In the genomic region with DNA sequence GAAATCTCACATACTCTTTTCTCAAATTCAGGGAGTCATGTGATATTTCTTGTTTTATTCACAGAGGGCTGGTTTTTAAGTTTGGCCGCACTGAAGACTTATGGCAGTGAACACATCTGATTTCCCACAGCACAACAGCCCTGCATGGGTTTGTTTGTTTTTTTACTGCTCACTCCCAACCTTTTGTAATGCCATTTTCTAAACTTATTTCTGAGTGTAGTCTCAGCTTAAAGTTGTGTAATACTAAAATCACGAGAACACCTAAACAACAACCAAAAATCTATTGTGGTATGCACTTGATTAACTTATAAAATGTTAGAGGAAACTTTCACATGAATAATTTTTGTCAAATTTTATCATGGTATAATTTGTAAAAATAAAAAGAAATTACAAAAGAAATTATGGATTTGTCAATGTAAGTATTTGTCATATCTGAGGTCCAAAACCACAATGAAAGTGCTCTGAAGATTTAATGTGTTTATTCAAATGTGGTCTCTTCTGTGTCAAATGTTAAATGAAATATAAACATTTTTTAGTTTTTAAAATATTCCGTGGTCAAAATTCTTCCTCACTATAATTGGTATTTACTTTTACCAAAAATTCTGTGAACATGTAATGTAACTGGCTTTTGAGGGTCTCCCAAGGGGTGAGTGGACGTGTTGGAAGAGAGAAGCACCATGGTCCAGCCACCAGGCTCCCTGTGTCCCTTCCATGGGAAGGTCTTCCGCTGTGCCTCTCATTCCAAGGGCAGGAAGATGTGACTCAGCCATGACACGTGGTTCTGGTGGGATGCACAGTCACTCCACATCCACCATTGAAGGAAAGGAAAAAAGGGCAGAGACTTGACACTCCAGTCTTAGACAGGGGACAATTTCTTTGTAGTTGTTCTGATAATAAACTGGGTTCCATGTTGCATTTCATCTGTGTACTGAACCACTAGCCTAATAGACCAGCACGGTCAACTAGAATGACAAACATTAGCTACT, we compare ENCODE assay signal across 10 cellular contexts. TPM values are rescaled to one million over a fixed set of nuclear protein-coding genes. Genes with fewer than 3 reads are reported as not detected.
A peak's percentile ranks its signal among the peaks of the same experiment; 100 is the strongest.
DNase-seq lines count a peak whose midpoint lies in the region; TF ChIP-seq lines count a peak whose summit lies in the region.
"Had no signal": no experiment of that assay in that cellular context is flagged by ENCODE, and none has a peak within 500 bp of the region (broad histone marks: within the 10 kb centered on the region; RNA-seq: fewer than 3 reads in every experiment).

No MANE protein-coding gene starts in this region.

- H3K9me3 ChIP-seq in endodermal cell (ENCODE audit: control insufficient read depth, low read length) (no peaks in the 10 kb centered on the region), osteoblast (ENCODE audit: low read depth, low read length) (no peaks in the 10 kb centered on the region)

- DNase-seq in GM04504 (ENCODE audit: low read depth) = peak; percentile 51
- peak; percentile 78 for DNase-seq in RPMI7951 (ENCODE audit: low read depth)
- no peak for DNase-seq in endodermal cell
- DNase-seq in osteoblast (ENCODE audit: insufficient read length, low spot score, missing footprints) = peak; percentile 76
- DNase-seq in NCI-H345 treated with DMSO at 0.1 percent for 48 hours (lab: John Stamatoyannopoulos, UW; ENCODE audit: unreplicated experiment) = no peak
- no peak for DNase-seq in NCI-H2196 treated with DMSO at 0.1 percent for 48 hours (lab: John Stamatoyannopoulos, UW; ENCODE audit: unreplicated experiment)
- DNase-seq in NCI-H1048 (lab: John Stamatoyannopoulos, UW) = no peak
- DNase-seq: cortex of kidney, NCI-H1105, RPMI8226 had no signal

- H3K9ac ChIP-seq in endodermal cell (ENCODE audit: extremely low read depth, low read length, poor library complexity, severe bottlenecking) = no peak overlapping the region

- WGBS in endodermal cell (ENCODE audit: insufficient coverage in 1 of 2, insufficient read length in 1 of 2), 2 experiments = 92 to 94% methylated on average over 2 to 6 of the region's 7 CpGs

- peaks cover 45% of the 10 kb centered on the region for H3K36me3 Mint-ChIP-seq in endodermal cell (ENCODE audit: low read depth)

- H3K36me3 ChIP-seq in endodermal cell (ENCODE audit: control insufficient read depth, insufficient read depth, low read length) = peaks cover 52% of the 10 kb centered on the region
- peaks cover 29% of the 10 kb centered on the region for H3K36me3 ChIP-seq in osteoblast (ENCODE audit: insufficient read depth, low read length)

- no peaks in the 10 kb centered on the region for H4K20me1 ChIP-seq in osteoblast (ENCODE audit: insufficient read depth, low read length)

- H2AFZ ChIP-seq in osteoblast (ENCODE audit: low read length) = no peak overlapping the region

- H3K27ac ChIP-seq in endodermal cell (ENCODE audit: low read depth, low read length) = no peak overlapping the region
- H3K27ac ChIP-seq in osteoblast (ENCODE audit: low read depth, low read length) = peak overlapping the region; percentile 77

- TF ChIP-seq CTCF in endodermal cell (conservative IDR thresholded peaks at IDR 0.05) (no peak), osteoblast (IDR thresholded peaks at IDR 0.05; ENCODE audit: extremely low read depth, low read depth, low read length) (no peak)

- peak overlapping the region; percentile 41 for H3K4me2 ChIP-seq in osteoblast (ENCODE audit: insufficient read depth, low read length)

- H3K9me3 Mint-ChIP-seq in endodermal cell = no peaks in the 10 kb centered on the region

- H3K4me1 Mint-ChIP-seq in endodermal cell = no peaks in the 10 kb centered on the region

- H3K27me3 Mint-ChIP-seq in endodermal cell (ENCODE audit: insufficient read depth) = no peaks in the 10 kb centered on the region

- peaks cover 17% of the 10 kb centered on the region for H3K79me2 ChIP-seq in osteoblast (ENCODE audit: insufficient read depth, low read length)

- H3K27me3 ChIP-seq in endodermal cell (ENCODE audit: control insufficient read depth, insufficient read depth, low read length, poor library complexity, severe bottlenecking) (no peaks in the 10 kb centered on the region), osteoblast (ENCODE audit: insufficient read depth, low read length) (no peaks in the 10 kb centered on the region)

- H3K4me3 ChIP-seq in endodermal cell (ENCODE audit: low read length) = no peak overlapping the region
- H3K4me3 ChIP-seq in osteoblast (ENCODE audit: insufficient read depth, low read length) = no peak overlapping the region

- H3K4me3 Mint-ChIP-seq in endodermal cell = no peak overlapping the region

- H3K4me1 ChIP-seq in endodermal cell (ENCODE audit: control insufficient read depth, insufficient read depth, low read length) (no peaks in the 10 kb centered on the region), osteoblast (ENCODE audit: insufficient read depth, low read length) (peaks cover 41% of the 10 kb centered on the region)

- H3K27ac Mint-ChIP-seq in endodermal cell = peak overlapping the region; percentile 27

RNA-seq across cellular contexts. Expression of gene TMEM50A, which starts 22.8 kb away (rescaled TPM):
- 124 and 132 TPM in 2 replicates for total RNA-seq in RPMI7951 (2014; rRNA removed; shearing (Covaris generic))
- 10 to 100 TPM; 95.8 to 99.3 TPM for total RNA-seq in endodermal cell
- 100 TPM for polyA plus RNA-seq in endodermal cell (2013, experiment 1 of 2)
- polyA plus RNA-seq in endodermal cell (2013, experiment 2 of 2) = 98.3 TPM
- 153 and 165 TPM in 2 replicates for total RNA-seq in osteoblast

RNA-seq across cellular contexts. Expression of gene RHCE, which starts 59.7 kb away (rescaled TPM):
- total RNA-seq in RPMI7951 (2014; rRNA removed; shearing (Covaris generic)) = 0.24 and 0.78 TPM in 2 replicates
- under 1 TPM; 0.33 to 0.40 TPM for total RNA-seq in endodermal cell
- 0.43 TPM for polyA plus RNA-seq in endodermal cell (2013, experiment 1 of 2)
- polyA plus RNA-seq in endodermal cell (2013, experiment 2 of 2) = 0.83 TPM
- total RNA-seq in osteoblast = 0.72 and 0.88 TPM in 2 replicates

Comparison
In these comparisons a context has a peak if more than half of its experiments do, and no peak if none do; other contexts are left out.
1. DNase-seq: peak in GM04504 (single experiment), RPMI7951 (single experiment) and osteoblast (single experiment); none in endodermal cell (single experiment), NCI-H345 treated with DMSO at 0.1 percent for 48 hours (single experiment), NCI-H2196 treated with DMSO at 0.1 percent for 48 hours (single experiment) and NCI-H1048 (single experiment).